ENCODE assay signal across 15 cellular contexts in genomic region chr17:75809631-75810111, GRCh38. TPM values are rescaled to one million over a fixed set of nuclear protein-coding genes. Genes with fewer than 3 reads are reported as not detected.
DNase-seq lines count a peak whose midpoint lies in the region; ATAC-seq, FAIRE-seq and TF ChIP-seq lines count a peak whose summit lies in the region.
"Had no signal": no experiment of that assay in that cellular context is flagged by ENCODE, and none has a peak within 500 bp of the region (broad histone marks: within the 10 kb centered on the region; RNA-seq: fewer than 3 reads in every experiment).

No MANE protein-coding gene starts in this region.

- DNase-seq in GM23248, result no peak
- no peak for DNase-seq in H1 (ENCODE audit: low read depth in 1 of 2, low spot score in 2 of 2)
- DNase-seq in left lobe of liver (ENCODE audit: low spot score), result no peak
- peak; percentile 68 for DNase-seq in spleen
- no peak for DNase-seq in kidney tubule cell (ENCODE audit: low spot score)
- no peak for DNase-seq in activated effector memory CD4-positive, alpha-beta T cell treated with anti-CD3 and anti-CD28 coated beads, Interleukin-2, amount 50 U/mL, for 16 hours
- DNase-seq: activated B cell treated with CpG ODN at 0.5 μM for 24 hours; COR-L47; NCI-H1105; NCI-H2171; stimulated activated CD4-positive, alpha-beta T cell treated with anti-CD3 and anti-CD28 coated beads, Interleukin-4, amount 100 ng/mL, for 1 hour; T-helper 1 cell; upper lobe of left lung had no signal

- peak overlapping the region; percentile 28; the same call in 1 of the 2 replicates for H4K8ac ChIP-seq in H1 (ENCODE audit: extremely low read depth, insufficient read depth, low read length)

- H3K56ac ChIP-seq in H1 (replicated peaks; ENCODE audit: insufficient read length, low read depth, low read length), result no peak overlapping the region

- peaks cover 20% of the 10 kb centered on the region for H3K4me1 ChIP-seq in GM23248 (ENCODE audit: insufficient read depth)
- H3K4me1 ChIP-seq in H1 (replicated peaks in 1 of 4; ENCODE audit: control insufficient read depth in 3 of 4, insufficient read depth in 4 of 4, low read length in 3 of 4), result no peaks in the 10 kb centered on the region
- peaks cover 0 to 23% (median 4%) of the 10 kb centered on the region in 6 donors for H3K4me1 ChIP-seq in spleen
- H3K4me1 ChIP-seq: upper lobe of left lung had no signal

- TF ChIP-seq EP300 in H1 (IDR thresholded peaks at IDR 0.05; ENCODE audit: borderline replicate concordance in 1 of 2, low read depth in 2 of 2, low read length in 2 of 2), result no peak

- no peak overlapping the region for H4K91ac ChIP-seq in H1 (replicated peaks; ENCODE audit: insufficient read length, low read length)

- TF ChIP-seq RAD21 in H1 (IDR thresholded peaks at IDR 0.05 in 1 of 2, conservative IDR thresholded peaks at IDR 0.05 in 1 of 2; ENCODE audit: low read depth in 2 of 2, low read length in 2 of 2), result no peak

- ATAC-seq in left lobe of liver (peak; percentile 65), HG03095 (IDR thresholded peaks at IDR 0.05; ENCODE audit: unreplicated experiment) (no peak), esophagus mucosa (no peak)

- H2AFZ ChIP-seq in GM23248 (no peak overlapping the region), H1 (ENCODE audit: low read length) (no peak overlapping the region)

- no peak overlapping the region for H2BK20ac ChIP-seq in H1 (ENCODE audit: low read length)

- intact Hi-C loops in spleen (cut with DNase I; ENCODE audit: low total_unique reads), result no loop called here

- H3K79me2 ChIP-seq in GM23248 (ENCODE audit: insufficient read depth), result peaks cover 22% of the 10 kb centered on the region
- H3K79me2 ChIP-seq in H1 (ENCODE audit: control insufficient read depth in 1 of 2, insufficient read depth in 2 of 2, low read length in 2 of 2), result peaks cover 0 to 2% of the 10 kb centered on the region in 2 experiments; a peak in 1 of 4 replicates

- H3F3A ChIP-seq in GM23248 (ENCODE audit: insufficient read depth), result peaks cover 24% of the 10 kb centered on the region

- H3K4me2 ChIP-seq in GM23248 (ENCODE audit: unreplicated experiment) (peak overlapping the region; percentile 74), H1 (ENCODE audit: insufficient read depth in 1 of 2, low read depth in 2 of 2, low read length in 2 of 2) (no peak overlapping the region)

- H3K9me2 ChIP-seq in GM23248 (ENCODE audit: insufficient read depth), result no peaks in the 10 kb centered on the region

- H3K14ac ChIP-seq in H1 (ENCODE audit: insufficient read length), result no peak overlapping the region

- no peak for FAIRE-seq in H1 (lab: Jason Lieb, UNC)

- H3K27me3 ChIP-seq in GM23248 (replicated peaks; ENCODE audit: insufficient read depth), result no peaks in the 10 kb centered on the region
- H3K27me3 ChIP-seq in H1 (replicated peaks in 1 of 4; ENCODE audit: control insufficient read depth in 3 of 4, extremely low read depth in 1 of 4, insufficient read depth in 3 of 4, low read length in 3 of 4), result no peaks in the 10 kb centered on the region
- no peaks in the 10 kb centered on the region for H3K27me3 ChIP-seq in spleen (replicated peaks in 1 of 7)
- H3K27me3 ChIP-seq: upper lobe of left lung had no signal

- 0 out of 2 replicates have a peak overlapping the region, but pooled peaks have one; percentile 3 for H3K4me3 ChIP-seq in GM23248
- no peak overlapping the region for H3K4me3 ChIP-seq in H1 (ENCODE audit: extremely low read depth in 1 of 4, insufficient read depth in 2 of 4, low read depth in 3 of 4, low read length in 4 of 4)
- H3K4me3 ChIP-seq in spleen, result no peak overlapping the region
- H3K4me3 ChIP-seq: upper lobe of left lung had no signal

- H3K79me1 ChIP-seq in H1 (ENCODE audit: low read depth, low read length), result no peaks in the 10 kb centered on the region; the same call in 1 of the 2 replicates

- CTCF ChIA-PET in H1 (lab: Charles Lee; ENCODE audit: partially characterized antibody), result interaction anchor here (1.0 to 3.2 kb wide), 3 partner anchors 12 to 35 kb away, joined by 3 to 11 read pairs (median 9); no protein-coding TSS in a partner anchor

- H4K20me1 ChIP-seq in GM23248 (ENCODE audit: insufficient read depth) (no peaks in the 10 kb centered on the region), H1 (replicated peaks in 1 of 2; ENCODE audit: control insufficient read depth in 1 of 2, insufficient read depth in 2 of 2, low read length in 2 of 2) (peaks cover 0 to 11% of the 10 kb centered on the region in 2 experiments)

- H3K23me2 ChIP-seq in H1 (ENCODE audit: low read depth, low read length), result no peaks in the 10 kb centered on the region

- WGBS in GM23248 (ENCODE audit: low coverage in 1 of 2, low lambda C conversion rate in 2 of 2, missing lambda C conversion rate in 2 of 2), 2 experiments, result 86 to 89% methylated on average over 24 of the region's 24 CpGs
- WGBS in H1 (ENCODE audit: extremely low coverage in 1 of 2, insufficient coverage in 1 of 2, insufficient read length in 1 of 2, insufficient replicate concordance in 2 of 2, low coverage in 1 of 2, low lambda C conversion rate in 2 of 2, missing lambda C conversion rate in 1 of 2), 2 experiments, result 93% methylated on average over 23 of the region's 24 CpGs; no CpG with 5 or more reads in 1 of the 2 experiments
- WGBS in spleen, 5 donors, result 89 to 95% (median 94%) methylated on average over 24 of the region's 24 CpGs

- H3K18ac ChIP-seq in H1 (ENCODE audit: extremely low read depth, low read length), result no peak overlapping the region

- no peak overlapping the region for H2BK15ac ChIP-seq in H1 (ENCODE audit: low read length)

- no peak overlapping the region for H2AK5ac ChIP-seq in H1 (ENCODE audit: low read depth, low read length)

- no peak overlapping the region for H2BK5ac ChIP-seq in H1 (ENCODE audit: low read depth, low read length)

- no peak for TF ChIP-seq CTCF in H1 (IDR thresholded peaks at IDR 0.05; ENCODE audit: control extremely low read depth in 1 of 3, insufficient read depth in 1 of 3, low read depth in 1 of 3, low read length in 3 of 3)
- no peak for TF ChIP-seq CTCF in spleen (IDR thresholded peaks at IDR 0.05 in 8 of 11, conservative IDR thresholded peaks at IDR 0.05 in 3 of 11)

- peak overlapping the region; percentile 67 for H3K27ac ChIP-seq in GM23248
- no peak overlapping the region for H3K27ac ChIP-seq in H1 (ENCODE audit: low read depth, low read length)
- no peak overlapping the region for H3K27ac ChIP-seq in spleen
- H3K27ac ChIP-seq: upper lobe of left lung had no signal

- no peak overlapping the region for H2BK120ac ChIP-seq in H1 (replicated peaks; ENCODE audit: low read depth, low read length)

- H3K36me3 ChIP-seq in GM23248 (ENCODE audit: low read depth) (peaks cover 10% of the 10 kb centered on the region; the same call in 1 of the 2 replicates), H1 (ENCODE audit: control insufficient read depth in 2 of 4, insufficient read depth in 4 of 4, low read length in 3 of 4) (peaks cover 11 to 34% (median 29%) of the 10 kb centered on the region in 4 experiments; a peak in 7 of 8 replicates), spleen (peaks cover 0 to 67% (median 52%) of the 10 kb centered on the region in 6 donors)

- TF ChIP-seq POLR2A in H1 (IDR thresholded peaks at IDR 0.05; ENCODE audit: control extremely low read depth in 1 of 2, low read depth in 2 of 2, low read length in 2 of 2) (no peak), spleen (IDR thresholded peaks at IDR 0.05) (no peak)

- H3K9me3 ChIP-seq in GM23248 (ENCODE audit: low read depth) (no peaks in the 10 kb centered on the region), H1 (ENCODE audit: insufficient read depth in 2 of 2, low read depth in 1 of 2, low read length in 1 of 2) (no peaks in the 10 kb centered on the region), spleen (no peaks in the 10 kb centered on the region)
- H3K9me3 ChIP-seq: upper lobe of left lung had no signal

- in situ Hi-C loops in GM23248 (cut with MboI), result no loop called here

- H4K5ac ChIP-seq in H1 (ENCODE audit: insufficient read length, low read depth, low read length), result no peak overlapping the region

- H3K4ac ChIP-seq in H1 (replicated peaks; ENCODE audit: insufficient read length, low read depth, low read length), result no peak overlapping the region

- POLR2A ChIA-PET in H1 (lab: Charles Lee; ENCODE audit: partially characterized antibody), result interaction anchor here (0.6 to 2.8 kb wide), 3 partner anchors 26 to 498 kb away, joined by 4 to 17 read pairs (median 10); no protein-coding TSS in a partner anchor

- H2BK12ac ChIP-seq in H1 (ENCODE audit: low read depth, low read length), result no peak overlapping the region

- H3K23ac ChIP-seq in H1 (ENCODE audit: insufficient read length), result no peak overlapping the region

- H3K9ac ChIP-seq in GM23248, result peak overlapping the region; percentile 43
- H3K9ac ChIP-seq in H1 (replicated peaks in 1 of 4; ENCODE audit: extremely low read depth in 1 of 4, low read depth in 3 of 4, low read length in 3 of 4), result no peak overlapping the region

RNA-seq across cellular contexts. Expression of gene UNK, which starts 25.1 kb away (rescaled TPM):
- 11.5 and 20.2 TPM in 2 replicates for total RNA-seq in GM23248 (2014; rRNA removed; shearing (Covaris generic))
- polyA plus RNA-seq in GM23248 (2016; fragmentation: Nextera tagmentation; extraction: Ambion mirVana) (12.4 and 13.3 TPM in 2 replicates), H1 (2011; rRNA removed) (24.2 and 28.9 TPM in 2 replicates), spleen (10 to 100 TPM; 19.0 to 41.9 (median 25.8) TPM)
- 33.0 and 33.3 TPM in 2 replicates for total RNA-seq in H1 (2021; fragmentation: NEBNext Ultra II Directional; extraction: Animal tissue kit (Norgen Biotek cat#: 25700))
- 25.1 TPM for polyA plus RNA-seq in H1 (2011; cell fraction: cytosol; rRNA removed)
- polyA plus RNA-seq in H1 (2011; cell fraction: nucleus; rRNA removed), result 45.5 TPM
- polyA plus RNA-seq in H1 (2012, experiment 1 of 2), result 22.6 to 27.0 TPM (median 24.8 TPM) in 4 replicates
- polyA plus RNA-seq in H1 (2012, experiment 2 of 2), result 14.6 TPM
- polyA plus RNA-seq in H1 (2013, experiment 1 of 2), result 19.3 TPM
- polyA plus RNA-seq in H1 (2013, experiment 2 of 2), result 19.1 TPM
- polyA minus RNA-seq in H1 (2011; rRNA and poly(A)+ RNA removed), result 52.1 and 62.7 TPM in 2 replicates
- polyA minus RNA-seq in H1 (2011; cell fraction: cytosol; rRNA and poly(A)+ RNA removed), result 38.1 TPM
- 75.4 TPM for polyA minus RNA-seq in H1 (2011; cell fraction: nucleus; rRNA and poly(A)+ RNA removed)
- total RNA-seq in left lobe of liver (7.0 TPM), spleen (10 to 100 TPM; 35.4 to 53.8 (median 48.6) TPM), esophagus mucosa (17.3 TPM)

RNA-seq across cellular contexts. Expression of gene UNC13D, which starts 34.5 kb away (rescaled TPM):
- under 0.01 and 0.65 TPM in 2 replicates for total RNA-seq in GM23248 (2014; rRNA removed; shearing (Covaris generic))
- polyA plus RNA-seq in GM23248 (2016; fragmentation: Nextera tagmentation; extraction: Ambion mirVana) (0.06 TPM in 1 of 2 replicates, not detected in the other), H1 (2011; rRNA removed) (3.6 and 5.2 TPM in 2 replicates), spleen (10 to 100 TPM; 36.4 to 86.1 (median 53.0) TPM)
- total RNA-seq in H1 (2021; fragmentation: NEBNext Ultra II Directional; extraction: Animal tissue kit (Norgen Biotek cat#: 25700)), result 7.5 and 8.4 TPM in 2 replicates
- polyA plus RNA-seq in H1 (2011; cell fraction: cytosol; rRNA removed), result 77.7 TPM
- polyA plus RNA-seq in H1 (2011; cell fraction: nucleus; rRNA removed), result 15.5 TPM
- 4.1 to 10.3 TPM (median 7.8 TPM) in 4 replicates for polyA plus RNA-seq in H1 (2012, experiment 1 of 2)
- 1.9 TPM for polyA plus RNA-seq in H1 (2012, experiment 2 of 2)
- polyA plus RNA-seq in H1 (2013, experiment 1 of 2), result 3.7 TPM
- 4.2 TPM for polyA plus RNA-seq in H1 (2013, experiment 2 of 2)
- polyA minus RNA-seq in H1 (2011; rRNA and poly(A)+ RNA removed), result 1.9 and 2.0 TPM in 2 replicates
- 3.7 TPM for polyA minus RNA-seq in H1 (2011; cell fraction: cytosol; rRNA and poly(A)+ RNA removed)
- polyA minus RNA-seq in H1 (2011; cell fraction: nucleus; rRNA and poly(A)+ RNA removed), result 3.7 TPM
- total RNA-seq in left lobe of liver (10.8 TPM), spleen (100 to 1,000 TPM in 6 of 7 donors, 10 to 100 TPM in 1; 87.1 to 187 (median 129) TPM), esophagus mucosa (26.0 TPM)

RNA-seq across cellular contexts. Expression of gene GALK1, which starts 44.7 kb away (rescaled TPM):
- 16.6 and 40.6 TPM in 2 replicates for total RNA-seq in GM23248 (2014; rRNA removed; shearing (Covaris generic))
- 46.5 and 47.3 TPM in 2 replicates for polyA plus RNA-seq in GM23248 (2016; fragmentation: Nextera tagmentation; extraction: Ambion mirVana)
- total RNA-seq in H1 (2021; fragmentation: NEBNext Ultra II Directional; extraction: Animal tissue kit (Norgen Biotek cat#: 25700)), result 31.0 and 34.1 TPM in 2 replicates
- polyA plus RNA-seq in H1 (2011; rRNA removed), result 47.9 and 65.5 TPM in 2 replicates
- 44.5 TPM for polyA plus RNA-seq in H1 (2011; cell fraction: cytosol; rRNA removed)
- 55.8 TPM for polyA plus RNA-seq in H1 (2011; cell fraction: nucleus; rRNA removed)
- 16.4 to 35.1 TPM (median 32.3 TPM) in 4 replicates for polyA plus RNA-seq in H1 (2012, experiment 1 of 2)
- polyA plus RNA-seq in H1 (2012, experiment 2 of 2), result 35.2 TPM
- 21.9 TPM for polyA plus RNA-seq in H1 (2013, experiment 1 of 2)
- polyA plus RNA-seq in H1 (2013, experiment 2 of 2), result 20.6 TPM
- polyA minus RNA-seq in H1 (2011; rRNA and poly(A)+ RNA removed), result 12.2 and 12.8 TPM in 2 replicates
- 20.1 TPM for polyA minus RNA-seq in H1 (2011; cell fraction: cytosol; rRNA and poly(A)+ RNA removed)
- polyA minus RNA-seq in H1 (2011; cell fraction: nucleus; rRNA and poly(A)+ RNA removed), result 19.5 TPM
- total RNA-seq in left lobe of liver, result 90.9 TPM
- 10 to 100 TPM; 23.5 to 45.1 (median 33.5) TPM for total RNA-seq in spleen
- 10 to 100 TPM; 34.2 to 45.9 (median 37.0) TPM for polyA plus RNA-seq in spleen
- total RNA-seq in esophagus mucosa, result 29.1 TPM

RNA-seq across cellular contexts. Expression of gene WBP2, which starts 45.5 kb away (rescaled TPM):
- 17.4 and 22.9 TPM in 2 replicates for total RNA-seq in GM23248 (2014; rRNA removed; shearing (Covaris generic))
- polyA plus RNA-seq in GM23248 (2016; fragmentation: Nextera tagmentation; extraction: Ambion mirVana), result 59.4 and 64.8 TPM in 2 replicates
- 61.8 and 71.2 TPM in 2 replicates for total RNA-seq in H1 (2021; fragmentation: NEBNext Ultra II Directional; extraction: Animal tissue kit (Norgen Biotek cat#: 25700))
- polyA plus RNA-seq in H1 (2011; rRNA removed), result 48.2 and 72.0 TPM in 2 replicates
- polyA plus RNA-seq in H1 (2011; cell fraction: cytosol; rRNA removed), result 19.9 TPM
- polyA plus RNA-seq in H1 (2011; cell fraction: nucleus; rRNA removed), result 66.9 TPM
- polyA plus RNA-seq in H1 (2012, experiment 1 of 2), result 66.8 to 74.2 TPM (median 69.2 TPM) in 4 replicates
- 67.1 TPM for polyA plus RNA-seq in H1 (2012, experiment 2 of 2)
- polyA plus RNA-seq in H1 (2013, experiment 1 of 2), result 61.6 TPM
- 60.1 TPM for polyA plus RNA-seq in H1 (2013, experiment 2 of 2)
- 29.7 and 44.3 TPM in 2 replicates for polyA minus RNA-seq in H1 (2011; rRNA and poly(A)+ RNA removed)
- polyA minus RNA-seq in H1 (2011; cell fraction: cytosol; rRNA and poly(A)+ RNA removed), result 31.1 TPM
- polyA minus RNA-seq in H1 (2011; cell fraction: nucleus; rRNA and poly(A)+ RNA removed), result 30.8 TPM
- 68.3 TPM for total RNA-seq in left lobe of liver
- total RNA-seq in spleen, result 100 to 1,000 TPM in 4 of 7 donors, 10 to 100 TPM in 3; 46.7 to 144 (median 125) TPM
- 100 to 1,000 TPM in 1 of 3 donors, 10 to 100 TPM in 2; 70.2 to 104 (median 74.1) TPM for polyA plus RNA-seq in spleen
- 57.5 TPM for total RNA-seq in esophagus mucosa
